In the genomic region with DNA sequence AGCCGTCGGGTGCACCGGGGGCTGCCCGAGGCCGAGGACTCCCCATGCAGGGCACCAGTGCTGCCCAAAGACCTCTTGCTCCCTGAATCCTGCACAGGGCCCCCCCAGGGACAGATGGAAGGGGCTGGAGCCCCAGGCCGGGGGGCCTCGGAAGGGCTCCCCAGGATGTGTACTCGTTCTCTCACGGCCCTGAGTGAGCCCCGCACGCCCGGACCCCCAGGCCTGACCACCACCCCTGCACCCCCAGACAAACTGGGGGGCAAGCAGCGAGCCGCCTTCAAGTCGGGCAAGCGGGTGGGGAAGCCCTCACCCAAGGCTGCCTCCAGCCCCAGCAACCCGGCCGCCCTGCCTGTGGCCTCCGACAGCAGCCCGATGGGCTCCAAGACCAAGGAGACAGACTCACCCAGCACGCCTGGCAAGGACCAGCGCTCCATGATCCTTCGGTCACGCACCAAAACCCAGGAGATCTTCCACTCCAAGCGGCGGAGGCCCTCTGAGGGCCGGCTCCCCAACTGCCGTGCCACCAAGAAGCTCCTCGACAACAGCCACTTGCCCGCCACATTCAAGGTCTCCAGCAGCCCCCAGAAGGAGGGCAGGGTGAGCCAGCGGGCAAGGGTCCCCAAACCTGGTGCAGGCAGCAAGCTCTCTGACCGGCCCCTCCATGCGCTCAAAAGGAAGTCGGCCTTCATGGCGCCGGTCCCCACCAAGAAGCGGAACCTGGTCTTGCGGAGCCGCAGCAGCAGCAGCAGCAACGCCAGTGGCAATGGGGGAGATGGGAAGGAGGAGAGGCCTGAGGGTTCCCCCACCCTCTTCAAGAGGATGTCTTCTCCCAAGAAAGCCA, we compare ENCODE assay signal across 19 cellular contexts. TPM values are rescaled to one million over a fixed set of nuclear protein-coding genes. Genes with fewer than 3 reads are reported as not detected.
A peak's percentile ranks its signal among the peaks of the same experiment; 100 is the strongest.
DNase-seq lines count a peak whose midpoint lies in the region; ATAC-seq, FAIRE-seq and TF ChIP-seq lines count a peak whose summit lies in the region.
"Had no signal": no experiment of that assay in that cellular context is flagged by ENCODE, and none has a peak within 500 bp of the region (broad histone marks: within the 10 kb centered on the region; RNA-seq: fewer than 3 reads in every experiment).

No MANE protein-coding gene starts in this region.

- no peak for FAIRE-seq in K562 (lab: Jason Lieb, UNC)
- FAIRE-seq: GM12891, GM18507 had no signal

- intact Hi-C loops in K562 (cut with micrococcal nuclease), result no loop called here
- intact Hi-C loops in stomach (cut with DNase I; ENCODE audit: low total_unique reads), result no loop called here

- H3K27ac ChIP-seq in BLaER1 (peak overlapping the region; percentile 58), K562 (ENCODE audit: extremely low read depth, low read depth, low read length) (no peak overlapping the region), neural cell (ENCODE audit: low read length) (peak overlapping the region; percentile 87), stomach (no peak overlapping the region)
- peak overlapping the region in 3 of 11 experiments; percentile 25 to 59 (median 48); a peak in 4 of 22 replicates for H3K27ac ChIP-seq in BLaER1 treated with 17β-estradiol and CSF1 and Interleukin-3, amounts not matched to agents 10 nM and 100 nM

- H3K9me3 ChIP-seq in BLaER1 (no peaks in the 10 kb centered on the region), K562 (replicated peaks; ENCODE audit: control insufficient read depth, insufficient read depth, low read depth, low read length) (no peaks in the 10 kb centered on the region), neural cell (ENCODE audit: low read length) (no peaks in the 10 kb centered on the region), stomach (no peaks in the 10 kb centered on the region)
- H3K9me3 ChIP-seq in BLaER1 treated with 17β-estradiol and CSF1 and Interleukin-3, amounts not matched to agents 10 nM and 100 nM (replicated peaks in 1 of 11), result no peaks in the 10 kb centered on the region

- H3K9me2 ChIP-seq in neural cell (ENCODE audit: insufficient read depth, low read length), result no peaks in the 10 kb centered on the region

- WGBS in K562 (ENCODE audit: insufficient coverage, low coverage, missing lambda C conversion rate), result 96% methylated on average over 9 of the region's 40 CpGs
- WGBS in stomach, 5 donors, result 95 to 98% (median 96%) methylated on average over 18 to 40 of the region's 40 CpGs

- peaks cover 4% of the 10 kb centered on the region for H3F3A ChIP-seq in neural cell (ENCODE audit: insufficient read depth, low read length, poor library complexity, severe bottlenecking)

- peaks cover 100% of the 10 kb centered on the region for H4K20me1 ChIP-seq in BLaER1
- peaks cover 76 to 100% (median 96%) of the 10 kb centered on the region in 11 experiments for H4K20me1 ChIP-seq in BLaER1 treated with 17β-estradiol and CSF1 and Interleukin-3, amounts not matched to agents 10 nM and 100 nM
- no peaks in the 10 kb centered on the region for H4K20me1 ChIP-seq in K562 (replicated peaks; ENCODE audit: control insufficient read depth, insufficient read depth, low read length)
- H4K20me1 ChIP-seq in neural cell (ENCODE audit: insufficient read depth), result peaks cover 10% of the 10 kb centered on the region

- TF ChIP-seq EP300 in K562 (IDR thresholded peaks at IDR 0.05; ENCODE audit: low read length) (no peak), neural cell (conservative IDR thresholded peaks at IDR 0.05; ENCODE audit: poor library complexity, severe bottlenecking) (no peak), stomach (IDR thresholded peaks at IDR 0.05) (no peak)

- H3K4me3 ChIP-seq in BLaER1 (no peak overlapping the region), K562 (no peak overlapping the region), neural cell (ENCODE audit: low read length) (no peak overlapping the region), stomach (no peak overlapping the region)
- H3K4me3 ChIP-seq in BLaER1 treated with 17β-estradiol and CSF1 and Interleukin-3, amounts not matched to agents 10 nM and 100 nM, result no peak overlapping the region
- H3K4me3 ChIP-seq: GM23338 had no signal

- no TSS peak for BruUV-seq in K562 (replicated peaks; lab: Mats Ljungman, UMichigan)

- H3K79me2 ChIP-seq in K562 (ENCODE audit: control insufficient read depth, insufficient read depth, low read length) (no peaks in the 10 kb centered on the region), neural cell (replicated peaks; ENCODE audit: insufficient read depth, low read length) (peaks cover 64% of the 10 kb centered on the region)

- POLR2A ChIA-PET in K562 (lab: Yijun Ruan, JAX), result interaction anchor here (0.6 kb wide), 1 partner anchor 12 kb away, joined by 3 read pairs; no protein-coding TSS in a partner anchor

- H3K4me1 ChIP-seq in BLaER1 (peaks cover 90% of the 10 kb centered on the region), K562 (replicated peaks in 1 of 2; ENCODE audit: control insufficient read depth in 2 of 2, insufficient read depth in 2 of 2, low read length in 2 of 2) (peaks cover 0 to 48% of the 10 kb centered on the region in 2 experiments; a peak in 2 of 5 replicates), stomach (peaks cover 21 to 37% (median 26%) of the 10 kb centered on the region in 4 donors)
- peaks cover 31 to 86% (median 74%) of the 10 kb centered on the region in 10 experiments for H3K4me1 ChIP-seq in BLaER1 treated with 17β-estradiol and CSF1 and Interleukin-3, amounts not matched to agents 10 nM and 100 nM

- H3K36me3 ChIP-seq in BLaER1 (peaks cover 78% of the 10 kb centered on the region), K562 (ENCODE audit: control insufficient read depth, insufficient read depth, low read length) (peaks cover 20% of the 10 kb centered on the region; the same call in 2 of the 3 replicates), neural cell (ENCODE audit: insufficient read depth, low read length) (peaks cover 17% of the 10 kb centered on the region), stomach (peaks cover 38 to 75% (median 68%) of the 10 kb centered on the region in 4 donors)
- H3K36me3 ChIP-seq in BLaER1 treated with 17β-estradiol and CSF1 and Interleukin-3, amounts not matched to agents 10 nM and 100 nM, result peaks cover 42 to 80% (median 75%) of the 10 kb centered on the region in 11 experiments

- TF ChIP-seq CTCF in K562 (IDR thresholded peaks at IDR 0.05 in 2 of 3, conservative IDR thresholded peaks at IDR 0.05 in 1 of 3; ENCODE audit: insufficient read depth in 2 of 3, low read depth in 1 of 3, low read length in 3 of 3), result no peak
- no peak for TF ChIP-seq CTCF in neural cell (IDR thresholded peaks at IDR 0.05; ENCODE audit: poor library complexity, severe bottlenecking)
- no peak for TF ChIP-seq CTCF in stomach (IDR thresholded peaks at IDR 0.05)

- no peak for ATAC-seq in K562
- ATAC-seq: GM23338, HCT116 had no signal

- TF ChIP-seq POLR2A in K562 (conservative IDR thresholded peaks at IDR 0.05) (no peak), stomach (IDR thresholded peaks at IDR 0.05) (no peak)

- H2AFZ ChIP-seq in K562 (ENCODE audit: low read depth, low read length) (no peak overlapping the region), neural cell (ENCODE audit: low read depth, low read length) (no peak overlapping the region)
- H2AFZ ChIP-seq: GM23338 had no signal

- H3K9me1 ChIP-seq in K562 (ENCODE audit: control insufficient read depth, insufficient read depth, low read length), result no peaks in the 10 kb centered on the region

- TF ChIP-seq RAD21 in K562 (CRISPR knock-in tag; conservative IDR thresholded peaks at IDR 0.05 in 1 of 2, IDR thresholded peaks at IDR 0.05 in 1 of 2), result no peak
- TF ChIP-seq RAD21 in neural cell (conservative IDR thresholded peaks at IDR 0.05), result no peak

- in situ Hi-C loops in K562 (cut with MboI), result no loop called here

- H3K27me3 ChIP-seq in BLaER1 (no peaks in the 10 kb centered on the region), K562 (ENCODE audit: control insufficient read depth in 2 of 2, insufficient read depth in 2 of 2, low read length in 2 of 2) (no peaks in the 10 kb centered on the region), neural cell (ENCODE audit: insufficient read depth, low read depth, low read length) (no peaks in the 10 kb centered on the region), stomach (no peaks in the 10 kb centered on the region)
- 0 out of 22 replicates have a peak, but pooled peaks cover 0 to 5% (median 0%) of the 10 kb centered on the region in 11 experiments for H3K27me3 ChIP-seq in BLaER1 treated with 17β-estradiol and CSF1 and Interleukin-3, amounts not matched to agents 10 nM and 100 nM

- DNase-seq in K562 (ENCODE audit: extremely low read depth in 1 of 4, low spot score in 3 of 4) (no peak), islet precursor cell (no peak), D341Med (ENCODE audit: low spot score) (no peak), DMS153 treated with DMSO at 0.1 percent for 48 hours (lab: John Stamatoyannopoulos, UW; ENCODE audit: unreplicated experiment) (no peak), stomach (no peak)
- DNase-seq: CD4-positive, alpha-beta T cell; CD8-positive, alpha-beta memory T cell; DMS153; DMS79; EL; GDM1; H9 had no signal

- peak overlapping the region; percentile 58; the same call in 1 of the 2 replicates for H3K9ac ChIP-seq in BLaER1
- H3K9ac ChIP-seq in BLaER1 treated with 17β-estradiol and CSF1 and Interleukin-3, amounts not matched to agents 10 nM and 100 nM, result peak overlapping the region in 7 of 11 experiments; percentile 15 to 56 (median 40); a peak in 10 of 22 replicates
- H3K9ac ChIP-seq in K562 (ENCODE audit: insufficient read depth in 1 of 2, low read depth in 2 of 2, low read length in 2 of 2), result no peak overlapping the region
- no peak overlapping the region for H3K9ac ChIP-seq in neural cell (ENCODE audit: low read length)

- CTCF ChIA-PET in K562 (lab: Yijun Ruan, JAX; ENCODE audit: low intra/inter-chr PET ratio), result no interaction called here

- H3K4me2 ChIP-seq in BLaER1, result peak overlapping the region; percentile 80
- peak overlapping the region; percentile 28 to 86 (median 70); a peak in 21 of 22 replicates for H3K4me2 ChIP-seq in BLaER1 treated with 17β-estradiol and CSF1 and Interleukin-3, amounts not matched to agents 10 nM and 100 nM
- no peak overlapping the region for H3K4me2 ChIP-seq in K562 (ENCODE audit: insufficient read depth, low read length)
- no peak overlapping the region for H3K4me2 ChIP-seq in neural cell (ENCODE audit: low read length)
- H3K4me2 ChIP-seq: GM23338 had no signal

RNA-seq across cellular contexts. Expression of a gene that starts 40.6 kb away (rescaled TPM):
- 392 and 1,233 TPM in 2 replicates for total RNA-seq in K562 (2011; cell fraction: chromatin; rRNA removed; ENCODE audit: low replicate concordance)
- 729 and 820 TPM in 2 replicates for total RNA-seq in K562 (2011; cell fraction: nucleolus; rRNA removed)
- 484 and 520 TPM in 2 replicates for total RNA-seq in K562 (2011; cell fraction: nucleoplasm; rRNA removed)
- total RNA-seq in K562 (2014; rRNA removed), result 69.4 and 80.7 TPM in 2 replicates
- 28.6 and 31.2 TPM in 2 replicates for total RNA-seq in K562 (2014; rRNA removed; fragmentation: Illumina TruSeq; extraction: Trizol)
- 69.5 and 69.7 TPM in 2 replicates for total RNA-seq in K562 (2015; rRNA removed; fragmentation: Illumina TruSeq; extraction: Trizol)
- 134 and 169 TPM in 2 replicates for total RNA-seq in K562 (2021)
- 35.6 and 140 TPM in 2 replicates for polyA plus RNA-seq in K562 (2011; rRNA removed)
- polyA plus RNA-seq in K562 (2011; cell fraction: cytosol; rRNA removed), result 54.3 and 84.0 TPM in 2 replicates
- polyA plus RNA-seq in K562 (2011; cell fraction: nucleus; rRNA removed), result 590 and 682 TPM in 2 replicates
- 162 and 169 TPM in 2 replicates for polyA plus RNA-seq in K562 (2012)
- 98.4 and 117 TPM in 2 replicates for polyA plus RNA-seq in K562 (2014; fragmentation: Illumina TruSeq; extraction: Trizol)
- 1 to 10 TPM; 1.6 to 1.7 TPM for polyA plus RNA-seq in K562 (2014; fragmentation: Nextera tagmentation; extraction: Ambion mirVana)
- polyA plus RNA-seq in K562 (2014; rRNA removed), result 90.3 and 91.1 TPM in 2 replicates
- polyA minus RNA-seq in K562 (2011; rRNA and poly(A)+ RNA removed), result 33.6 and 42.1 TPM in 2 replicates
- polyA minus RNA-seq in K562 (2011; cell fraction: cytosol; rRNA and poly(A)+ RNA removed), result 133 and 177 TPM in 2 replicates
- polyA minus RNA-seq in K562 (2011; cell fraction: nucleus; rRNA and poly(A)+ RNA removed), result 150 and 229 TPM in 2 replicates
- polyA plus RNA-seq in neural cell, result 22.5 and 25.9 TPM in 2 replicates
- 11.7 and 20.0 TPM in 2 replicates for polyA minus RNA-seq in neural cell
- total RNA-seq in stomach, result 100 to 1,000 TPM in 3 of 5 donors, 10 to 100 TPM in 2; 18.9 to 207 (median 126) TPM
- 10 to 100 TPM; 13.1 to 64.5 (median 17.2) TPM for polyA plus RNA-seq in stomach

Comparison
In these comparisons a context has a peak if more than half of its experiments do, and no peak if none do; other contexts are left out.
1. H3K27ac ChIP-seq: peak in BLaER1 (single experiment) and neural cell (single experiment); none in K562 (single experiment) and stomach (0 of 5).
2. H3K4me2 ChIP-seq: peak in BLaER1 (single experiment) and BLaER1 treated with 17β-estradiol and CSF1 and Interleukin-3, amounts not matched to agents 10 nM and 100 nM (11 of 11); none in K562 (single experiment) and neural cell (single experiment).
3. H3K9ac ChIP-seq: peak in BLaER1 (single experiment) and BLaER1 treated with 17β-estradiol and CSF1 and Interleukin-3, amounts not matched to agents 10 nM and 100 nM (7 of 11); none in K562 (0 of 2) and neural cell (single experiment).